Comparison of ENCODE assay signal across 35 cellular contexts in the genomic region with DNA sequence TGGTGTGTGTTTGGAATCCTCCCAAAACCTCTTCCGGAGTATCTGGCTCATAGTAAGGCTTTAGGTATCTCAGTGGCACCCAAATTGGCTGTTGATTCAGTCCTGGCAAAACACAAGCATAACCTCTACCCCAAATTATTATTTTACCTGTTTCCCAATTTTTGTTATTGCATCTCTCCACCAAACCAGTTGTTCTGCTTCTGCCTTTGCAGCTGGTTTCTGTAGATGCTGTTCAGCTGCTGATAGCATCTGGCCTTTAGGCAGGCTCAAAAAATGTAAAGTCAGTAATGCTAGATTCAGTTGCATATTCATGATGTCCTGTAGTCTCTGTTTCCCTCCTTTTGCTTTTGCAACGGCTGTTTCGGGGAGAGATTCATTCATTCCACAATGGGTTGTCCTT. TPM values are rescaled to one million over a fixed set of nuclear protein-coding genes. Genes with fewer than 3 reads are reported as not detected.
"Had no signal": no experiment of that assay in that cellular context is flagged by ENCODE, and none has a peak within 500 bp of the region (broad histone marks: within the 10 kb centered on the region; RNA-seq: fewer than 3 reads in every experiment).

No MANE protein-coding gene starts in this region.

- H3K4me3 ChIP-seq: MG63 had no signal

- H3K4me2 ChIP-seq: KMS-11 had no signal

- H3K9ac ChIP-seq: KMS-11 had no signal

- H3K27ac ChIP-seq: KMS-11 had no signal

- H3K27me3 ChIP-seq: MG63 had no signal

- DNase-seq: Karpas-422, Kasumi-1, MG63, MM.1S, MV-4-11, NCI-H1048, NCI-H1092, NCI-H1092 treated with DMSO at 0.1 percent for 48 hours, NCI-H1105, NCI-H1105 treated with DMSO at 0.1 percent for 48 hours, NCI-H1417, NCI-H1417 treated with DMSO at 0.1 percent for 48 hours, NCI-H1436, NCI-H1436 treated with DMSO at 0.1 percent for 48 hours, NCI-H146, NCI-H1694, NCI-H1694 treated with DMSO at 0.1 percent for 48 hours, NCI-H187, NCI-H187 treated with DMSO at 0.1 percent for 48 hours, NCI-H1930, NCI-H2029, NCI-H2029 treated with DMSO at 0.1 percent for 48 hours, NCI-H2081, NCI-H2081 treated with DMSO at 0.1 percent for 48 hours, NCI-H2107, NCI-H2171, NCI-H2171 treated with DMSO at 0.1 percent for 48 hours, NCI-H2227 treated with DMSO at 0.1 percent for 48 hours, NCI-H226, NCI-H345, NCI-H446, NCI-H446 treated with DMSO at 0.1 percent for 48 hours, NCI-H510A had no signal

RNA-seq across cellular contexts. Expression of a gene that starts 33.8 kb away (rescaled TPM):
- total RNA-seq: M059J had no signal
